ENCODE assay signal across 2 cellular contexts in the genomic region with DNA sequence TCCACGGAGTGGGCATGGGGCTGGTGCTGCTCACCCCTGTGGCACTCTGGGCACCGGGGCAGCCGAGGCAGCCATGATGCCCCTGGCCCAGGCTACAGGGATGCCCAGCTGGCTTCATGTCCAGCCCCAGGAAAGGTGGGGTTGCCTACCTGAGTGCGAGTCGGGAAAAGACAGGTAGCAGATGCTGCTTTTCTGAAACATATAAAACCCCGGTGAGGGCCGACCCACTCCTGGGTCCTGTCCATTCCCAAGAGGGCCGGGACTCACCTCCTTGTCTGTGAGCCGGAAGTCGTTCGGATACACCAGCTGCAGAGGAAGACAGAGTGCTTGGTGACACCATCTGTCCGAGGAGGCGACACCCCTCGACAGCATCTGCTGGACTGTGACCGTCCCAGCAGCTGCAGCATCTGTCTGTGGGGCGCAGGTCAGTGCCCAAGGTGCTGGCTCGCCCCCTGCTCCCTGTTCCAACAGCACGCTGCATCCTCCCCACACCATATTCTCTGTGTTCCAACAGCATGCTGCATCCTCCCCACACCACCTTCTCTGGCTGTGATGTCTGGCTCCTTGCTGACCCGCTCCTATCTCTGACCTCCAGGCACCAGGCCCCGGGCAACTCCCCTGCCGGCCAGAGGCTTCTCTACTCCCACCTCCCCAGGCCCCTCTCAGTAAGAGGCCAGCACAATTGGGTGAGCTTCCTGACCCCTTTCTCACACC.
TF ChIP-seq lines count a peak whose summit lies in the region.

No MANE protein-coding gene starts in this region.

TF ChIP-seq in SK-N-SH, 30 proteins besides CTCF, POLR2A, EP300 and RAD21 (continued from another document):
- TF ChIP-seq RFX5 (IDR thresholded peaks at IDR 0.05; ENCODE audit: low read length) (no peak), EZH2phosphoT487 (IDR thresholded peaks at IDR 0.05; ENCODE audit: borderline replicate concordance, low read depth) (no peak), TEAD4 (IDR thresholded peaks at IDR 0.05; ENCODE audit: borderline replicate concordance, insufficient read depth) (no peak), POLR2AphosphoS5 (IDR thresholded peaks at IDR 0.05; ENCODE audit: low read depth, low read length) (no peak), RCOR1 (IDR thresholded peaks at IDR 0.05; ENCODE audit: low read length) (no peak), RXRA (IDR thresholded peaks at IDR 0.05; ENCODE audit: borderline replicate concordance, low read depth) (no peak), MXI1 (IDR thresholded peaks at IDR 0.05; ENCODE audit: low read depth, low read length) (no peak), USF1 (IDR thresholded peaks at IDR 0.05; ENCODE audit: borderline replicate concordance, low read depth) (no peak)
- TF ChIP-seq, protein P1, sequence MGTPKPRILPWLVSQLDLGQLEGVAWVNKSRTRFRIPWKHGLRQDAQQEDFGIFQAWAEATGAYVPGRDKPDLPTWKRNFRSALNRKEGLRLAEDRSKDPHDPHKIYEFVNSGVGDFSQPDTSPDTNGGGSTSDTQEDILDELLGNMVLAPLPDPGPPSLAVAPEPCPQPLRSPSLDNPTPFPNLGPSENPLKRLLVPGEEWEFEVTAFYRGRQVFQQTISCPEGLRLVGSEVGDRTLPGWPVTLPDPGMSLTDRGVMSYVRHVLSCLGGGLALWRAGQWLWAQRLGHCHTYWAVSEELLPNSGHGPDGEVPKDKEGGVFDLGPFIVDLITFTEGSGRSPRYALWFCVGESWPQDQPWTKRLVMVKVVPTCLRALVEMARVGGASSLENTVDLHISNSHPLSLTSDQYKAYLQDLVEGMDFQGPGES (IDR thresholded peaks at IDR 0.05; ENCODE audit: low read depth, low read length), result no peak
- TF ChIP-seq, protein P2, sequence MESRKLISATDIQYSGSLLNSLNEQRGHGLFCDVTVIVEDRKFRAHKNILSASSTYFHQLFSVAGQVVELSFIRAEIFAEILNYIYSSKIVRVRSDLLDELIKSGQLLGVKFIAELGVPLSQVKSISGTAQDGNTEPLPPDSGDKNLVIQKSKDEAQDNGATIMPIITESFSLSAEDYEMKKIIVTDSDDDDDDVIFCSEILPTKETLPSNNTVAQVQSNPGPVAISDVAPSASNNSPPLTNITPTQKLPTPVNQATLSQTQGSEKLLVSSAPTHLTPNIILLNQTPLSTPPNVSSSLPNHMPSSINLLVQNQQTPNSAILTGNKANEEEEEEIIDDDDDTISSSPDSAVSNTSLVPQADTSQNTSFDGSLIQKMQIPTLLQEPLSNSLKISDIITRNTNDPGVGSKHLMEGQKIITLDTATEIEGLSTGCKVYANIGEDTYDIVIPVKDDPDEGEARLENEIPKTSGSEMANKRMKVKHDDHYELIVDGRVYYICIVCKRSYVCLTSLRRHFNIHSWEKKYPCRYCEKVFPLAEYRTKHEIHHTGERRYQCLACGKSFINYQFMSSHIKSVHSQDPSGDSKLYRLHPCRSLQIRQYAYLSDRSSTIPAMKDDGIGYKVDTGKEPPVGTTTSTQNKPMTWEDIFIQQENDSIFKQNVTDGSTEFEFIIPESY (IDR thresholded peaks at IDR 0.05; ENCODE audit: borderline replicate concordance, low read depth), result no peak
TF ChIP-seq in SK-N-SH: peak in this region for 0.

TF ChIP-seq in SK-N-SH treated with all-trans-retinoic acid at 6 μM for 48 hours, 23 proteins besides CTCF, POLR2A, EP300 and RAD21 (continued from another document):
- TF ChIP-seq TSHZ2 (CRISPR knock-in tag; IDR thresholded peaks at IDR 0.05) (no peak), OSR1 (CRISPR knock-in tag; IDR thresholded peaks at IDR 0.05) (no peak), TOX (CRISPR knock-in tag; IDR thresholded peaks at IDR 0.05; ENCODE audit: borderline replicate concordance) (no peak), CSDC2 (CRISPR knock-in tag; IDR thresholded peaks at IDR 0.05) (no peak), ISL1 (CRISPR knock-in tag; IDR thresholded peaks at IDR 0.05) (no peak), ZNF70 (CRISPR knock-in tag; IDR thresholded peaks at IDR 0.05) (no peak), CSRNP3 (CRISPR knock-in tag; IDR thresholded peaks at IDR 0.05) (no peak), PATZ1 (CRISPR knock-in tag; IDR thresholded peaks at IDR 0.05; ENCODE audit: borderline replicate concordance) (no peak), ESRRG (CRISPR knock-in tag; IDR thresholded peaks at IDR 0.05) (no peak)
- TF ChIP-seq, protein P3, sequence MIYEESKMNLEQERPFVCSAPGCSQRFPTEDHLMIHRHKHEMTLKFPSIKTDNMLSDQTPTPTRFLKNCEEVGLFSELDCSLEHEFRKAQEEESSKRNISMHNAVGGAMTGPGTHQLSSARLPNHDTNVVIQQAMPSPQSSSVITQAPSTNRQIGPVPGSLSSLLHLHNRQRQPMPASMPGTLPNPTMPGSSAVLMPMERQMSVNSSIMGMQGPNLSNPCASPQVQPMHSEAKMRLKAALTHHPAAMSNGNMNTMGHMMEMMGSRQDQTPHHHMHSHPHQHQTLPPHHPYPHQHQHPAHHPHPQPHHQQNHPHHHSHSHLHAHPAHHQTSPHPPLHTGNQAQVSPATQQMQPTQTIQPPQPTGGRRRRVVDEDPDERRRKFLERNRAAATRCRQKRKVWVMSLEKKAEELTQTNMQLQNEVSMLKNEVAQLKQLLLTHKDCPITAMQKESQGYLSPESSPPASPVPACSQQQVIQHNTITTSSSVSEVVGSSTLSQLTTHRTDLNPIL (CRISPR knock-in tag; IDR thresholded peaks at IDR 0.05; ENCODE audit: low read depth), result no peak
